Comparison of ENCODE assay signal across 35 cellular contexts in the genomic region with DNA sequence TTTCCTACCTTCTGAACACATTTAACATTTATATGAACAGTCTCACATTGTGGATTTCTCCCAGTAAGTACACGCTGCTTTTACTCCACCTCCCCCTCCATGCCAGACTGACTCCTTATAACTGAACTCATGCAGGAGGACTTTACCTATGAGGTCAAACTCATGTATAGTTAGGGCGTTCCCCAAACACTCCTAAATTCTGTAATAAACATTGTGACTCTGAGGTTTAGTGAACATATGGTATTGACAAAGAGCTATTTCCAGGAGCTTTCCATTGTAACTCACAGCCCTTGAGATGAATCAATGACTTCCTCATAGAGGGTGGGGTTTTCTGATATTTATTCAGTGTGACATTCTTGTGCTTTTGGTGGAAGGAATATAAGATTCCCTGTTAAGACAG.
"Had no signal": no experiment of that assay in that cellular context is flagged by ENCODE, and none has a peak within 500 bp of the region (broad histone marks: within the 10 kb centered on the region; RNA-seq: fewer than 3 reads in every experiment).

No MANE protein-coding gene starts in this region.

- H3K9me3 ChIP-seq: adrenal gland, body of pancreas, Peyer's patch had no signal

- H3K27ac Mint-ChIP-seq: activated B cell treated with CpG ODN at 0.5 μM for 24 hours; activated CD4-positive, alpha-beta memory T cell treated with anti-CD3 and anti-CD28 coated beads for 36 hours; activated naive CD4-positive, alpha-beta T cell treated with anti-CD3 and anti-CD28 coated beads for 36 hours; activated naive CD4-positive, alpha-beta T cell treated with anti-CD3 and anti-CD28 coated beads, Interleukin-2, amount 50 U/mL, for 72 hours; activated T-helper 1 cell treated with anti-CD3 and anti-CD28 coated beads, Interleukin-12 subunit alpha, Interleukin-12 subunit beta, Interleukin-2, Interleukin-4 antibody, amounts not matched to agents 30 ng/mL and 10 ng/mL and 1 ng/mL, durations not matched to agents 14 hours and 24 hours and 36 hours; T-cell; T-helper 17 cell had no signal

- H3K9ac ChIP-seq: KMS-11 had no signal

- H3K4me3 ChIP-seq: adrenal gland, body of pancreas, breast epithelium, Peyer's patch had no signal

- DNase-seq: activated B cell treated with CpG ODN at 0.5 μM for 24 hours; activated CD4-positive, alpha-beta memory T cell treated with anti-CD3 and anti-CD28 coated beads for 36 hours; activated CD4-positive, alpha-beta T cell treated with anti-CD3 and anti-CD28 coated beads for 4 hours; activated CD4-positive, alpha-beta T cell treated with anti-CD3 and anti-CD28 coated beads, Interleukin-2, amount 50 U/mL, for 1 hour; activated CD4-positive, CD25-positive, alpha-beta regulatory T cell treated with anti-CD3 and anti-CD28 coated beads, Interleukin-2, amount 50 U/mL, for 72 hours; activated CD8-positive, alpha-beta memory T cell treated with anti-CD3 and anti-CD28 coated beads, Interleukin-2, amount 50 U/mL, for 4 hours; activated gamma-delta T cell treated with Interleukin-2 at 50 U/mL for 16 hours; activated naive CD4-positive, alpha-beta T cell treated with anti-CD3 and anti-CD28 coated beads for 36 hours; activated T-cell treated with anti-CD3 and anti-CD28 coated beads for 4 hours; activated T-cell treated with anti-CD3 and anti-CD28 coated beads, Interleukin-2, amount 50 U/mL, for 4 hours; adrenal gland; body of pancreas; caudate nucleus; cerebellar nuclear complex; MM.1S; MV-4-11; NCI-H1092; NCI-H1436 treated with DMSO at 0.1 percent for 48 hours; NCI-H187; NCI-H2029 treated with DMSO at 0.1 percent for 48 hours; NCI-H226; NCI-H524 treated with DMSO at 0.1 percent for 48 hours; NCI-H82; Peyer's patch; RPMI8226; SHP77 treated with DMSO at 0.1 percent for 48 hours; T-cell; T-helper 17 cell; T-helper 9 cell had no signal

- H3K4me1 Mint-ChIP-seq: activated B cell treated with CpG ODN at 0.5 μM for 24 hours, T-cell, T-helper 17 cell had no signal

- H3K36me3 Mint-ChIP-seq: activated CD4-positive, alpha-beta memory T cell treated with anti-CD3 and anti-CD28 coated beads for 36 hours; activated naive CD4-positive, alpha-beta T cell treated with anti-CD3 and anti-CD28 coated beads, Interleukin-2, amount 50 U/mL, for 72 hours; T-cell had no signal

- H3K36me3 ChIP-seq: adrenal gland, breast epithelium, Peyer's patch had no signal

- ATAC-seq: activated naive CD4-positive, alpha-beta T cell treated with anti-CD3 and anti-CD28 coated beads, Interleukin-2, amount 50 U/mL, for 72 hours; activated T-cell treated with anti-CD3 and anti-CD28 coated beads, Interleukin-2, amount 50 U/mL, for 4 hours; body of pancreas; SK-N-SH treated with all-trans-retinoic acid at 6 μM for 48 hours; T-cell; T-helper 17 cell had no signal

- H3K4me3 Mint-ChIP-seq: activated B cell treated with CpG ODN at 0.5 μM for 24 hours; activated CD4-positive, alpha-beta memory T cell treated with anti-CD3 and anti-CD28 coated beads for 36 hours; activated naive CD4-positive, alpha-beta T cell treated with anti-CD3 and anti-CD28 coated beads for 36 hours; activated T-cell treated with anti-CD3 and anti-CD28 coated beads, Interleukin-2, amount 50 U/mL, for 4 hours; activated T-helper 1 cell treated with anti-CD3 and anti-CD28 coated beads, Interleukin-12 subunit alpha, Interleukin-12 subunit beta, Interleukin-2, Interleukin-4 antibody, amounts not matched to agents 30 ng/mL and 10 ng/mL and 1 ng/mL, durations not matched to agents 14 hours and 24 hours and 36 hours; T-cell; T-helper 17 cell had no signal

- H3K9me3 Mint-ChIP-seq: activated naive CD4-positive, alpha-beta T cell treated with anti-CD3 and anti-CD28 coated beads for 36 hours; activated T-helper 1 cell treated with anti-CD3 and anti-CD28 coated beads, Interleukin-12 subunit alpha, Interleukin-12 subunit beta, Interleukin-2, Interleukin-4 antibody, amounts not matched to agents 30 ng/mL and 10 ng/mL and 1 ng/mL, durations not matched to agents 14 hours and 24 hours and 36 hours had no signal

- H3K4me1 ChIP-seq: adrenal gland, breast epithelium, Peyer's patch had no signal

- H3K27ac ChIP-seq: adrenal gland, body of pancreas, breast epithelium, KMS-11, Peyer's patch, VCaP had no signal

- H3K27me3 ChIP-seq: adrenal gland, body of pancreas, breast epithelium, Peyer's patch had no signal
